14 cellular contexts compared by ENCODE assay signal in the genomic region with DNA sequence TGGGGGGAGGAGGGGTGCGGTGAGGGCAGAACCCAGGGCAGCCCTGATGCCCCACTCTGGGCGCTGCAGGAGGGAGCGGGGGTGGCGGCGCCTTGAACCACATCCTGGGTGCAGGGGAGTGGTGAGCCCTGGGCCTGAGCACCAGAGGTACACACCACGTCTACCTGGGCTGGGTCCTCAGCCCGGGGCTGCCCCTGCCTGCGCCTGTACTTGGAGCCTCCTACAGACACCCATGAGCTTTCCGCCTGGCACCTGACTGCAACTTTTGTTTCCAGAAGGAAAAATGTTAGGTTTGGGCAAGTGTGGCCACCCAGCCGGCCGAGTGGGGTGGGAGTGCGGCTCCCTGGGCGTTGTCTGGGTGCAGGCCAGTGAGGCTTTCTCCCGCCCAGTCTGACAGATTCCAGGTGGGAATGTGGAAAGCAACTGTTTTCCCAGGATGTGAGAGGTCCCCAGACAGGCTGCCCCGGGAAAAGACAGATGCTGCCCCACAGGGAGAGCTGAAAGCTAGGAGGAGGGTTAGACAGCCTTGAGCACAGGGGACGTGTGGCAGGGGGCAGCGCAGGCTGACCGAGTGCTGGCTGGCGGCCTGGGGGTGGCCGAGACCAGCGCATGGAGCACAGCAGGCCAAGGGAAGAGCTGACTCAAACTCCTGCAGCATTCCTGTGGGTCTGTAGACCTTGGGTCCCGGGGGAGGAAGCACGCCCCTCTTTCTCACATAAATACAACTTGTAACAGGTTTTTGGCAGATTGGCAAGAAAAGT. TPM values are rescaled to one million over a fixed set of nuclear protein-coding genes. Genes with fewer than 3 reads are reported as not detected.
DNase-seq lines count a peak whose midpoint lies in the region; ATAC-seq, FAIRE-seq and TF ChIP-seq lines count a peak whose summit lies in the region.
"Had no signal": no experiment of that assay in that cellular context is flagged by ENCODE, and none has a peak within 500 bp of the region (broad histone marks: within the 10 kb centered on the region; RNA-seq: fewer than 3 reads in every experiment).

No MANE protein-coding gene starts in this region.

- no peaks in the 10 kb centered on the region for H3K27me3 ChIP-seq in adrenal gland
- no peaks in the 10 kb centered on the region for H3K27me3 ChIP-seq in HepG2 (ENCODE audit: control insufficient read depth in 1 of 2, insufficient read depth in 2 of 2, low read length in 2 of 2)
- H3K27me3 ChIP-seq in BE2C = no peaks in the 10 kb centered on the region
- H3K27me3 ChIP-seq: suprapubic skin had no signal

- H3K27ac Mint-ChIP-seq in stimulated activated naive CD8-positive, alpha-beta T cell treated with anti-CD3 and anti-CD28 coated beads, Interleukin-15, amount 100 ng/mL, for 72 hours = peak overlapping the region in 1 of 2 donors; percentile 19
- H3K27ac Mint-ChIP-seq in chondrocyte (ENCODE audit: unreplicated experiment) = no peak overlapping the region

- no peak overlapping the region for H3K4me3 Mint-ChIP-seq in stimulated activated naive CD8-positive, alpha-beta T cell treated with anti-CD3 and anti-CD28 coated beads, Interleukin-15, amount 100 ng/mL, for 72 hours
- H3K4me3 Mint-ChIP-seq in chondrocyte (ENCODE audit: unreplicated experiment) = no peak overlapping the region

- H3K4me1 Mint-ChIP-seq in stimulated activated naive CD8-positive, alpha-beta T cell treated with anti-CD3 and anti-CD28 coated beads, Interleukin-15, amount 100 ng/mL, for 72 hours = peaks cover 24% of the 10 kb centered on the region
- peaks cover 22% of the 10 kb centered on the region for H3K4me1 Mint-ChIP-seq in chondrocyte (ENCODE audit: low read depth)

- TF ChIP-seq POLR2A in adrenal gland (IDR thresholded peaks at IDR 0.05) = no peak
- no peak for TF ChIP-seq POLR2A in HepG2 (IDR thresholded peaks at IDR 0.05; ENCODE audit: insufficient read depth in 1 of 2, low read depth in 2 of 2, low read length in 2 of 2)

- in situ Hi-C loops in HepG2 (cut with HindIII; ENCODE audit: extremely low pct_ligation_motif_present, low pct_unique_long_range_greater_than_20kb) = no loop called here

- H3K27ac ChIP-seq in adrenal gland (no peak overlapping the region), HepG2 (ENCODE audit: extremely low read length, insufficient read depth, low read length) (no peak overlapping the region)
- H3K27ac ChIP-seq: suprapubic skin had no signal

- H3K79me2 ChIP-seq in HepG2 (ENCODE audit: insufficient read depth, low read length) = no peaks in the 10 kb centered on the region

- TF ChIP-seq EP300 in HepG2 (IDR thresholded peaks at IDR 0.05; ENCODE audit: low read depth in 2 of 2, low read length in 2 of 2) (no peak), HepG2 (CRISPR knock-in tag; IDR thresholded peaks at IDR 0.05; ENCODE audit: borderline replicate concordance) (no peak)

- no peaks in the 10 kb centered on the region for H3K9me3 Mint-ChIP-seq in stimulated activated naive CD8-positive, alpha-beta T cell treated with anti-CD3 and anti-CD28 coated beads, Interleukin-15, amount 100 ng/mL, for 72 hours
- H3K9me3 Mint-ChIP-seq in chondrocyte (ENCODE audit: low read depth) = no peaks in the 10 kb centered on the region

- 68 to 85% (median 75%) methylated on average over 17 to 23 of the region's 23 CpGs for WGBS in adrenal gland, 4 donors
- 88% methylated on average over 22 of the region's 23 CpGs for WGBS in HepG2 (ENCODE audit: low lambda C conversion rate)

- H3K9ac ChIP-seq in HepG2 (ENCODE audit: insufficient read depth, low read depth, low read length) = no peak overlapping the region

- no peak for DNase-seq in stimulated activated naive CD8-positive, alpha-beta T cell treated with anti-CD3 and anti-CD28 coated beads, Interleukin-15, amount 100 ng/mL, for 72 hours
- DNase-seq in stimulated activated naive CD8-positive, alpha-beta T cell treated with anti-CD3 and anti-CD28 coated beads, Interleukin-15, Interleukin-2, amounts not matched to agents 100 U/mL and 50 U/mL, for 24 hours = no peak
- DNase-seq in adrenal gland (peak in 4 of 7 donors; percentile 11 to 25 (median 17)), HepG2 (ENCODE audit: low spot score) (no peak), SHP77 (lab: John Stamatoyannopoulos, UW) (no peak), amniotic stem cell (lab: John Stamatoyannopoulos, UW) (no peak), chondrocyte (ENCODE audit: low spot score) (no peak), BE2C (no peak)
- DNase-seq: activated CD4-positive, alpha-beta T cell treated with anti-CD3 and anti-CD28 coated beads, Interleukin-2, amount 50 U/mL, for 1 hour; HCEC 1CT; NCI-H1436 treated with DMSO at 0.1 percent for 48 hours; stimulated activated CD4-positive, alpha-beta T cell treated with anti-CD3 and anti-CD28 coated beads, Interleukin-1b, Interleukin-23, amount 100 ng/mL, for 48 hours had no signal

- H3K36me3 ChIP-seq in adrenal gland (replicated peaks in 1 of 2) (no peaks in the 10 kb centered on the region), HepG2 (replicated peaks in 1 of 2; ENCODE audit: control insufficient read depth in 1 of 2, insufficient read depth in 2 of 2, low read length in 2 of 2) (no peaks in the 10 kb centered on the region), BE2C (no peaks in the 10 kb centered on the region)
- H3K36me3 ChIP-seq: suprapubic skin had no signal

- no peaks in the 10 kb centered on the region for H3K27me3 Mint-ChIP-seq in stimulated activated naive CD8-positive, alpha-beta T cell treated with anti-CD3 and anti-CD28 coated beads, Interleukin-15, amount 100 ng/mL, for 72 hours
- no peaks in the 10 kb centered on the region for H3K27me3 Mint-ChIP-seq in chondrocyte (ENCODE audit: low read depth)

- POLR2A ChIA-PET in HepG2 (lab: Yijun Ruan, JAX) = no interaction called here

- H3K4me1 ChIP-seq in adrenal gland (replicated peaks in 1 of 2) (no peaks in the 10 kb centered on the region), HepG2 (ENCODE audit: insufficient read depth, low read length) (no peaks in the 10 kb centered on the region), BE2C (peaks cover 20% of the 10 kb centered on the region)

- BruUV-seq in HepG2 (replicated peaks; lab: Mats Ljungman, UMichigan) = no TSS peak

- no peak for FAIRE-seq in HepG2 (lab: Jason Lieb, UNC)
- FAIRE-seq: GM18507 had no signal

- no peak for TF ChIP-seq RAD21 in HepG2 (CRISPR knock-in tag; IDR thresholded peaks at IDR 0.05)

- no peak for TF ChIP-seq CTCF in adrenal gland (IDR thresholded peaks at IDR 0.05)
- peak; percentile 23; the same call in 1 of the 2 replicates for TF ChIP-seq CTCF in HepG2 (CRISPR knock-in tag; IDR thresholded peaks at IDR 0.05)
- TF ChIP-seq CTCF in chondrocyte (IDR thresholded peaks at IDR 0.05) = no peak
- TF ChIP-seq CTCF in BE2C (IDR thresholded peaks at IDR 0.05; ENCODE audit: low read depth, low read length) = no peak

- no peaks in the 10 kb centered on the region for H4K20me1 ChIP-seq in HepG2 (ENCODE audit: insufficient read depth, low read length)

- CTCF ChIA-PET in HepG2 (lab: Yijun Ruan, JAX; ENCODE audit: low intra/inter-chr PET ratio, low total read pairs) = no interaction called here

- no peak overlapping the region for H3K4me3 ChIP-seq in adrenal gland
- H3K4me3 ChIP-seq in HepG2 (replicated peaks in 1 of 3; ENCODE audit: insufficient read depth in 1 of 3, low read depth in 2 of 3, low read length in 3 of 3) = no peak overlapping the region
- H3K4me3 ChIP-seq in BE2C (ENCODE audit: low read depth, low read length) = no peak overlapping the region
- H3K4me3 ChIP-seq: suprapubic skin had no signal

- H3K9me3 ChIP-seq in adrenal gland (replicated peaks in 1 of 3) (no peaks in the 10 kb centered on the region), HepG2 (ENCODE audit: low read length) (no peaks in the 10 kb centered on the region), BE2C (no peaks in the 10 kb centered on the region)
- H3K9me3 ChIP-seq: suprapubic skin had no signal

- intact Hi-C loops in adrenal gland (cut with DNase I) = no loop called here
- intact Hi-C loops in HepG2 (cut with micrococcal nuclease; ENCODE audit: unreplicated experiment) = no loop called here

- no peak overlapping the region for H2AFZ ChIP-seq in HepG2 (ENCODE audit: low read length)

- peak; percentile 80 for ATAC-seq in stimulated activated naive CD8-positive, alpha-beta T cell treated with anti-CD3 and anti-CD28 coated beads, Interleukin-15, amount 100 ng/mL, for 72 hours
- no peak for ATAC-seq in stimulated activated naive CD8-positive, alpha-beta T cell treated with anti-CD3 and anti-CD28 coated beads, Interleukin-15, Interleukin-2, amounts not matched to agents 100 U/mL and 50 U/mL, for 24 hours
- ATAC-seq in HepG2 = no peak

- H3K4me2 ChIP-seq in HepG2 (ENCODE audit: low read depth, low read length) = no peak overlapping the region

- H3K36me3 Mint-ChIP-seq in chondrocyte (ENCODE audit: low read depth) = peaks cover 2% of the 10 kb centered on the region

RNA-seq across cellular contexts. Expression of gene GNB1L, which starts 44.1 kb away (rescaled TPM):
- total RNA-seq in adrenal gland (1 to 10 TPM in 7 of 8 donors, under 1 TPM in 1; 0.26 to 6.6 (median 3.7) TPM), HepG2 (2016; rRNA removed; fragmentation: Illumina TruSeq; extraction: Trizol) (7.4 and 7.7 TPM in 2 replicates), chondrocyte (4.9 to 5.3 TPM (median 5.0 TPM) in 3 replicates)
- polyA plus RNA-seq in adrenal gland (1 to 10 TPM in 2 of 3 donors, not detected in 1; 4.3 to 6.2 TPM), HepG2 (2011; rRNA removed) (2.1 and 2.5 TPM in 2 replicates)
- total RNA-seq in HepG2 (2016; cell fraction: cytosol; rRNA removed; fragmentation: Illumina TruSeq; extraction: Trizol; ENCODE audit: low read depth) = 2.1 and 3.2 TPM in 2 replicates
- 7.8 and 8.7 TPM in 2 replicates for total RNA-seq in HepG2 (2016; cell fraction: insoluble cytoplasmic fraction; rRNA removed; fragmentation: Illumina TruSeq; extraction: Trizol)
- 4.1 and 4.4 TPM in 2 replicates for total RNA-seq in HepG2 (2016; cell fraction: membrane; rRNA removed; fragmentation: Illumina TruSeq; extraction: Trizol)
- total RNA-seq in HepG2 (2016; cell fraction: nucleus; rRNA removed; fragmentation: Illumina TruSeq; extraction: Trizol) = 4.8 and 5.3 TPM in 2 replicates
- polyA plus RNA-seq in HepG2 (2011; cell fraction: cytosol; rRNA removed) = 1.7 and 3.9 TPM in 2 replicates
- 4.7 and 6.8 TPM in 2 replicates for polyA plus RNA-seq in HepG2 (2011; cell fraction: nucleus; rRNA removed)
- 2.4 and 4.1 TPM in 2 replicates for polyA plus RNA-seq in HepG2 (2012)
- polyA plus RNA-seq in HepG2 (2016; cell fraction: cytosol; fragmentation: Illumina TruSeq; extraction: Trizol; ENCODE audit: low read depth) = 1.7 and 2.3 TPM in 2 replicates
- polyA plus RNA-seq in HepG2 (2016; cell fraction: insoluble cytoplasmic fraction; fragmentation: Illumina TruSeq; extraction: Trizol; ENCODE audit: low read depth) = 5.9 and 6.5 TPM in 2 replicates
- polyA plus RNA-seq in HepG2 (2016; cell fraction: membrane; fragmentation: Illumina TruSeq; extraction: Trizol; ENCODE audit: low read depth) = 2.8 and 3.1 TPM in 2 replicates
- 4.2 and 7.0 TPM in 2 replicates for polyA plus RNA-seq in HepG2 (2016; cell fraction: nucleus; fragmentation: Illumina TruSeq; extraction: Trizol; ENCODE audit: insufficient read depth, low read depth)
- polyA minus RNA-seq in HepG2 (2011; rRNA and poly(A)+ RNA removed; ENCODE audit: low replicate concordance) = 2.4 and 4.9 TPM in 2 replicates
- polyA minus RNA-seq in HepG2 (2011; cell fraction: cytosol; rRNA and poly(A)+ RNA removed) = 1.7 and 2.4 TPM in 2 replicates
- 0.75 and 1.8 TPM in 2 replicates for polyA minus RNA-seq in HepG2 (2011; cell fraction: nucleus; rRNA and poly(A)+ RNA removed)
- polyA plus RNA-seq in BE2C (2012; ENCODE audit: insufficient read depth, insufficient read length, low read depth) = 3.2 TPM

RNA-seq across cellular contexts. Expression of gene RTL10, which starts 44.1 kb away (rescaled TPM):
- 10 to 100 TPM in 6 of 8 donors, 1 to 10 TPM in 2; 5.5 to 17.3 (median 11.7) TPM for total RNA-seq in adrenal gland
- 10 to 100 TPM in 1 of 3 donors, 1 to 10 TPM in 2; 5.8 to 14.1 (median 7.9) TPM for polyA plus RNA-seq in adrenal gland
- 14.1 and 17.6 TPM in 2 replicates for total RNA-seq in HepG2 (2016; rRNA removed; fragmentation: Illumina TruSeq; extraction: Trizol)
- total RNA-seq in HepG2 (2016; cell fraction: cytosol; rRNA removed; fragmentation: Illumina TruSeq; extraction: Trizol; ENCODE audit: low read depth) = 2.4 and 2.6 TPM in 2 replicates
- 10.3 and 13.8 TPM in 2 replicates for total RNA-seq in HepG2 (2016; cell fraction: insoluble cytoplasmic fraction; rRNA removed; fragmentation: Illumina TruSeq; extraction: Trizol)
- 6.4 and 6.7 TPM in 2 replicates for total RNA-seq in HepG2 (2016; cell fraction: membrane; rRNA removed; fragmentation: Illumina TruSeq; extraction: Trizol)
- total RNA-seq in HepG2 (2016; cell fraction: nucleus; rRNA removed; fragmentation: Illumina TruSeq; extraction: Trizol) = 15.1 and 15.3 TPM in 2 replicates
- polyA plus RNA-seq in HepG2 (2011; rRNA removed) = 15.8 and 18.2 TPM in 2 replicates
- 8.3 and 9.5 TPM in 2 replicates for polyA plus RNA-seq in HepG2 (2011; cell fraction: cytosol; rRNA removed)
- polyA plus RNA-seq in HepG2 (2011; cell fraction: nucleus; rRNA removed) = 47.3 and 53.1 TPM in 2 replicates
- polyA plus RNA-seq in HepG2 (2012) = 11.3 and 11.9 TPM in 2 replicates
- 1.3 and 1.5 TPM in 2 replicates for polyA plus RNA-seq in HepG2 (2016; cell fraction: cytosol; fragmentation: Illumina TruSeq; extraction: Trizol; ENCODE audit: low read depth)
- 8.2 and 12.3 TPM in 2 replicates for polyA plus RNA-seq in HepG2 (2016; cell fraction: insoluble cytoplasmic fraction; fragmentation: Illumina TruSeq; extraction: Trizol; ENCODE audit: low read depth)
- 2.5 and 3.1 TPM in 2 replicates for polyA plus RNA-seq in HepG2 (2016; cell fraction: membrane; fragmentation: Illumina TruSeq; extraction: Trizol; ENCODE audit: low read depth)
- polyA plus RNA-seq in HepG2 (2016; cell fraction: nucleus; fragmentation: Illumina TruSeq; extraction: Trizol; ENCODE audit: insufficient read depth, low read depth) = 23.5 and 25.4 TPM in 2 replicates
- 46.0 and 112 TPM in 2 replicates for polyA minus RNA-seq in HepG2 (2011; rRNA and poly(A)+ RNA removed; ENCODE audit: low replicate concordance)
- polyA minus RNA-seq in HepG2 (2011; cell fraction: cytosol; rRNA and poly(A)+ RNA removed) = 8.4 and 10.0 TPM in 2 replicates
- 21.9 and 23.7 TPM in 2 replicates for polyA minus RNA-seq in HepG2 (2011; cell fraction: nucleus; rRNA and poly(A)+ RNA removed)
- 15.6 to 24.5 TPM (median 18.2 TPM) in 3 replicates for total RNA-seq in chondrocyte
- 49.7 TPM for polyA plus RNA-seq in BE2C (2012; ENCODE audit: insufficient read depth, insufficient read length, low read depth)

RNA-seq across cellular contexts. Expression of gene TBX1, which starts 50.0 kb away (rescaled TPM):
- total RNA-seq in adrenal gland (10 to 100 TPM in 1 of 8 donors, 1 to 10 TPM in 3, under 1 TPM in 2, not detected in 2; 0.72 to 10.1 (median 1.5) TPM), HepG2 (2016; rRNA removed; fragmentation: Illumina TruSeq; extraction: Trizol) (not detected in 2 replicates), chondrocyte (0.28 to 20.8 TPM in 2 of 3 replicates, not detected in the other)
- polyA plus RNA-seq in adrenal gland (1 to 10 TPM in 1 of 3 donors, under 1 TPM in 1, not detected in 1; 0.80 to 2.0 TPM), HepG2 (2011; rRNA removed) (not detected in 2 replicates)
- not detected in 2 replicates for total RNA-seq in HepG2 (2016; cell fraction: cytosol; rRNA removed; fragmentation: Illumina TruSeq; extraction: Trizol; ENCODE audit: low read depth)
- total RNA-seq in HepG2 (2016; cell fraction: insoluble cytoplasmic fraction; rRNA removed; fragmentation: Illumina TruSeq; extraction: Trizol) = not detected in 2 replicates
- total RNA-seq in HepG2 (2016; cell fraction: membrane; rRNA removed; fragmentation: Illumina TruSeq; extraction: Trizol) = not detected in 2 replicates
- not detected in 2 replicates for total RNA-seq in HepG2 (2016; cell fraction: nucleus; rRNA removed; fragmentation: Illumina TruSeq; extraction: Trizol)
- 0.03 TPM in 1 of 2 replicates, not detected in the other for polyA plus RNA-seq in HepG2 (2011; cell fraction: cytosol; rRNA removed)
- 0.23 TPM in 1 of 2 replicates, not detected in the other for polyA plus RNA-seq in HepG2 (2011; cell fraction: nucleus; rRNA removed)
- not detected in 2 replicates for polyA plus RNA-seq in HepG2 (2012)
- polyA plus RNA-seq in HepG2 (2016; cell fraction: cytosol; fragmentation: Illumina TruSeq; extraction: Trizol; ENCODE audit: low read depth) = not detected in 2 replicates
- not detected in 2 replicates for polyA plus RNA-seq in HepG2 (2016; cell fraction: insoluble cytoplasmic fraction; fragmentation: Illumina TruSeq; extraction: Trizol; ENCODE audit: low read depth)
- polyA plus RNA-seq in HepG2 (2016; cell fraction: membrane; fragmentation: Illumina TruSeq; extraction: Trizol; ENCODE audit: low read depth) = 0.08 TPM in 1 of 2 replicates, not detected in the other
- polyA plus RNA-seq in HepG2 (2016; cell fraction: nucleus; fragmentation: Illumina TruSeq; extraction: Trizol; ENCODE audit: insufficient read depth, low read depth) = not detected in 2 replicates
- not detected in 2 replicates for polyA minus RNA-seq in HepG2 (2011; rRNA and poly(A)+ RNA removed; ENCODE audit: low replicate concordance)
- polyA minus RNA-seq in HepG2 (2011; cell fraction: cytosol; rRNA and poly(A)+ RNA removed) = not detected in 2 replicates
- polyA minus RNA-seq in HepG2 (2011; cell fraction: nucleus; rRNA and poly(A)+ RNA removed) = not detected in 2 replicates
- polyA plus RNA-seq in BE2C (2012; ENCODE audit: insufficient read depth, insufficient read length, low read depth) = not detected

Comparison
In these comparisons a context has a peak if more than half of its experiments do, and no peak if none do; other contexts are left out.
1. DNase-seq: peak in adrenal gland (4 of 7); none in stimulated activated naive CD8-positive, alpha-beta T cell treated with anti-CD3 and anti-CD28 coated beads, Interleukin-15, amount 100 ng/mL, for 72 hours (0 of 2), stimulated activated naive CD8-positive, alpha-beta T cell treated with anti-CD3 and anti-CD28 coated beads, Interleukin-15, Interleukin-2, amounts not matched to agents 100 U/mL and 50 U/mL, for 24 hours (single experiment), HepG2 (single experiment), SHP77 (0 of 2), amniotic stem cell (single experiment), chondrocyte (single experiment) and BE2C (single experiment).